10 cellular contexts compared by ENCODE assay signal in the genomic region with DNA sequence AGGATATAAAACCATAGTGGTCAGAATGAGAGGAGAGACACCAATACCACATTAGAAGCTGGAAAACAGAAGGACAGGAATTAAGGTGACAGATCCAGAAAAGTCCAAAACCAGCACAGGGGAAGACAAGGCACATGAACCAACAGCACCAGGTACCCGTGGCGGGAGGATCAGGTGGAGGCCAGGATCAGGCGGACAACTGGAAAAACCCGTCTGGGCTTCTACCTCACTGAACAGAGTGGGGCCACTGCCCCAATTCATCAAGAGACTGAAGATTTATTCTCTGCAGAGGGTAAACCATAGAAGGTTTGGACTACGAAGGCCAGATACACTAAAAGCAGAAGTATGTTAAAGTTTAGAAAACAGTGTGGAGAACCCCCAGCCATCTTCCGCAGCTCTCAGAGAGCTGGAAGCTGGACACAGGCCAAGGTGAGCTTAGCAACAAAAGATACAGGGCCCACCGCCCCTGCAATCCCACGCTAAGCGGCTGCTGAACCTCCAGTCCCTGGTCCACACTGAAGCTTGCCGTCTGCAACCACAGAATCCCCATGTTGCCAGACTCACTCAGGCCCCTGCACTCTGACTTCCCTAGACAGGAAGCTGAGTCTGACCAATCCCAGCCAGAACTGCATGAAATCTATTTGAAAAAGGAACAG. TPM values are rescaled to one million over a fixed set of nuclear protein-coding genes. Genes with fewer than 3 reads are reported as not detected.
A peak's percentile ranks its signal among the peaks of the same experiment; 100 is the strongest.
DNase-seq lines count a peak whose midpoint lies in the region; ATAC-seq and TF ChIP-seq lines count a peak whose summit lies in the region.
"Had no signal": no experiment of that assay in that cellular context is flagged by ENCODE, and none has a peak within 500 bp of the region (broad histone marks: within the 10 kb centered on the region; RNA-seq: fewer than 3 reads in every experiment).

No MANE protein-coding gene starts in this region.

- no peaks in the 10 kb centered on the region for H3K36me3 ChIP-seq in mucosa of stomach (ENCODE audit: control insufficient read depth, insufficient read depth, low read length)

- intact Hi-C loops in activated B cell treated with CpG ODN at 0.5 μM for 24 hours (cut with micrococcal nuclease) = no loop called here
- intact Hi-C loops in activated CD8-positive, alpha-beta T cell treated with anti-CD3 and anti-CD28 coated beads for 36 hours (cut with micrococcal nuclease) = no loop called here

- no peaks in the 10 kb centered on the region for H3K27me3 Mint-ChIP-seq in activated B cell treated with CpG ODN at 0.5 μM for 24 hours
- no peaks in the 10 kb centered on the region for H3K27me3 Mint-ChIP-seq in activated CD8-positive, alpha-beta T cell treated with anti-CD3 and anti-CD28 coated beads for 36 hours
- H3K27me3 Mint-ChIP-seq: activated CD8-positive, alpha-beta memory T cell treated with anti-CD3 and anti-CD28 coated beads, Interleukin-2, amount 10 ng/mL, durations not matched to agents 7 days and 5 days had no signal

- peak overlapping the region; percentile 39 for H3K4me3 Mint-ChIP-seq in activated B cell treated with CpG ODN at 0.5 μM for 24 hours
- no peak overlapping the region for H3K4me3 Mint-ChIP-seq in activated CD8-positive, alpha-beta T cell treated with anti-CD3 and anti-CD28 coated beads for 36 hours
- H3K4me3 Mint-ChIP-seq: activated CD8-positive, alpha-beta memory T cell treated with anti-CD3 and anti-CD28 coated beads, Interleukin-2, amount 10 ng/mL, durations not matched to agents 7 days and 5 days had no signal

- DNase-seq in D341Med (ENCODE audit: low spot score) (peak; percentile 49), activated B cell treated with CpG ODN at 0.5 μM for 24 hours (no peak), RPMI8226 (no peak), NCI-H2107 treated with DMSO at 0.1 percent for 48 hours (lab: John Stamatoyannopoulos, UW; ENCODE audit: unreplicated experiment) (no peak), NCI-H524 treated with DMSO at 0.1 percent for 48 hours (lab: John Stamatoyannopoulos, UW) (no peak)
- DNase-seq in activated CD8-positive, alpha-beta T cell treated with anti-CD3 and anti-CD28 coated beads for 36 hours = no peak
- DNase-seq: activated CD8-positive, alpha-beta memory T cell treated with anti-CD3 and anti-CD28 coated beads, Interleukin-2, amount 10 ng/mL, durations not matched to agents 7 days and 5 days; stimulated activated CD4-positive, alpha-beta T cell treated with anti-CD3 and anti-CD28 coated beads, Interleukin-2, amount 100 ng/mL, for 24 hours had no signal

- H3K9me3 ChIP-seq in mucosa of stomach (ENCODE audit: control insufficient read depth, low read length) = no peaks in the 10 kb centered on the region

- TF ChIP-seq CTCF in activated B cell treated with CpG ODN at 0.5 μM for 24 hours (IDR thresholded peaks at IDR 0.05) = no peak
- no peak for TF ChIP-seq CTCF in activated CD8-positive, alpha-beta T cell treated with anti-CD3 and anti-CD28 coated beads for 36 hours (IDR thresholded peaks at IDR 0.05)

- H3K4me1 Mint-ChIP-seq in activated B cell treated with CpG ODN at 0.5 μM for 24 hours = peaks cover 23% of the 10 kb centered on the region
- H3K4me1 Mint-ChIP-seq in activated CD8-positive, alpha-beta T cell treated with anti-CD3 and anti-CD28 coated beads for 36 hours (ENCODE audit: low read depth) = peaks cover 16% of the 10 kb centered on the region

- CTCF ChIA-PET in activated B cell treated with CpG ODN at 0.5 μM for 24 hours (lab: Charles Lee) = interaction anchor here (1.7 kb wide), 1 partner anchor 38 kb away, joined by 4 read pairs; no protein-coding TSS in a partner anchor
- CTCF ChIA-PET in activated CD8-positive, alpha-beta T cell treated with anti-CD3 and anti-CD28 coated beads for 36 hours (lab: Charles Lee) = interaction anchor here (1.1 kb wide), 1 partner anchor 39 kb away, joined by 3 read pairs; no protein-coding TSS in a partner anchor

- ATAC-seq in HG03460 (IDR thresholded peaks at IDR 0.05; ENCODE audit: unreplicated experiment) (peak; percentile 77), activated B cell treated with CpG ODN at 0.5 μM for 24 hours (ENCODE audit: low read depth) (peak; percentile 25)
- ATAC-seq in activated CD8-positive, alpha-beta T cell treated with anti-CD3 and anti-CD28 coated beads for 36 hours = no peak
- ATAC-seq: activated CD8-positive, alpha-beta memory T cell treated with anti-CD3 and anti-CD28 coated beads, Interleukin-2, amount 10 ng/mL, durations not matched to agents 7 days and 5 days had no signal

- H3K9ac ChIP-seq in mucosa of stomach (ENCODE audit: low read length) = peak overlapping the region; percentile 33

- no peaks in the 10 kb centered on the region for H3K36me3 Mint-ChIP-seq in activated B cell treated with CpG ODN at 0.5 μM for 24 hours (ENCODE audit: low read depth)
- H3K36me3 Mint-ChIP-seq in activated CD8-positive, alpha-beta T cell treated with anti-CD3 and anti-CD28 coated beads for 36 hours (ENCODE audit: low read depth) = peaks cover 9% of the 10 kb centered on the region

- H3K4me3 ChIP-seq in mucosa of stomach (ENCODE audit: low read length) = no peak overlapping the region

- no peaks in the 10 kb centered on the region for H3K27me3 ChIP-seq in mucosa of stomach (ENCODE audit: control insufficient read depth, insufficient read depth, low read length)

- peaks cover 27% of the 10 kb centered on the region for H3K4me1 ChIP-seq in mucosa of stomach (ENCODE audit: control insufficient read depth, insufficient read depth, low read length)

- POLR2A ChIA-PET in activated B cell treated with CpG ODN at 0.5 μM for 24 hours (lab: Charles Lee) = interaction anchor here (0.5 kb wide), 1 partner anchor 30 kb away, joined by 5 read pairs; a partner anchor contains a TSS
- POLR2A ChIA-PET in activated CD8-positive, alpha-beta T cell treated with anti-CD3 and anti-CD28 coated beads for 36 hours (lab: Charles Lee) = no interaction called here

- no peaks in the 10 kb centered on the region for H3K9me3 Mint-ChIP-seq in activated B cell treated with CpG ODN at 0.5 μM for 24 hours
- H3K9me3 Mint-ChIP-seq in activated CD8-positive, alpha-beta T cell treated with anti-CD3 and anti-CD28 coated beads for 36 hours = no peaks in the 10 kb centered on the region

- H3K27ac Mint-ChIP-seq in activated B cell treated with CpG ODN at 0.5 μM for 24 hours = peak overlapping the region; percentile 39
- no peak overlapping the region for H3K27ac Mint-ChIP-seq in activated CD8-positive, alpha-beta T cell treated with anti-CD3 and anti-CD28 coated beads for 36 hours
- H3K27ac Mint-ChIP-seq: activated CD8-positive, alpha-beta memory T cell treated with anti-CD3 and anti-CD28 coated beads, Interleukin-2, amount 10 ng/mL, durations not matched to agents 7 days and 5 days had no signal

RNA-seq across cellular contexts. Expression of a gene that starts 29.9 kb away (rescaled TPM):
- 16.1 and 16.3 TPM in 2 replicates for total RNA-seq in activated B cell treated with CpG ODN at 0.5 μM for 24 hours
- total RNA-seq in activated CD8-positive, alpha-beta T cell treated with anti-CD3 and anti-CD28 coated beads for 36 hours = 10 to 100 TPM; 16.0 to 17.0 TPM

RNA-seq across cellular contexts. Expression of a gene that starts 46.7 kb away (rescaled TPM):
- 2.9 and 5.4 TPM in 2 replicates for total RNA-seq in activated B cell treated with CpG ODN at 0.5 μM for 24 hours
- 10 to 100 TPM; 34.9 to 35.9 TPM for total RNA-seq in activated CD8-positive, alpha-beta T cell treated with anti-CD3 and anti-CD28 coated beads for 36 hours
